1 cellular context compared by ENCODE assay signal in the genomic region with DNA sequence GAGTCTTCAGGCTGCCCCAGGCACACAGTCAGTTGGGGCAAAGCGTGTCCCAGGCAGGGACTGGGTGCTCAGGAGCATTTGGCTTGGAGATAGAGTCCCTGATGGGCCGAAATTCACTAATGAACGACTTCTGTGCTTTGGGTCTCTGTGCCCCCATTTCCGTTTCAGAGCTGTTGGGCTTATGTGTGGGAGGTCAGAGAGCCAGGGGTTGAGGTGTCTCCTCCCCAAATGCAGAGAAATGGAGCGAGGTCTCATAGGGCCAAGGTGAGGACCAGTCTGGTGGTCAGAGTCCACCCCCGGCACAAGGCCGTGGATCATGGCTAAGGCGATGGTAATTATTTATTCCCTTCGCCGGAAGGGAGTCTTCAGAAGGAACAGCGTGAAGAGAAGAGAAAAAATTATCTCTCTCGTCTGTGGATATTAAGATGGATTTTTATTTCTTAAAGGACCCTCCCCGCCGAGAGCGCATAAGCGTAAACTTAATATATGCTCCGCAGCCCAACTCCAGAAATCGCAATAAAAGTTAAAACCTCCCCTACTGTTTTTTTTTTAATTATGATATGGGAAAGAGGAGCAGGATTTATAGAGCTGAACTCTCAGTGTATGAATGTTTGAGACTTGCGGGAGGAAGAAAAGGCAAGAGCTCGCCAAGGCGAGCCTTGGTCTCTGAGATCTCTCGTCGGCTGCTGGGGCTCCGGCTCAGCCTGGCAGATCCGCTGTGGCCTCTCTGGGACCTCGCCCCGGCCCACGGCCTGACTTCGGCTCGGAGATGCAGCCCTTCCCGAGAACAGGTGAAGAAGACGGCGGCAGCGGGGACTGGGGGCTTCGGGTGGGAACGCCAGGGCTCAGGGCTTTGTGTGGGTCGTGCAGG.
TF ChIP-seq lines count a peak whose summit lies in the region.

No MANE protein-coding gene starts in this region.

TF ChIP-seq in GM23338, 12 proteins besides CTCF, POLR2A, EP300 and RAD21:
- TF ChIP-seq EZH2phosphoT487 (IDR thresholded peaks at IDR 0.05; ENCODE audit: unreplicated experiment) (peak; percentile 18), EZH2 (IDR thresholded peaks at IDR 0.05; ENCODE audit: low read depth, unreplicated experiment) (peak; percentile 98), ZNF114 (CRISPR knock-in tag; IDR thresholded peaks at IDR 0.05) (no peak)
TF ChIP-seq in GM23338: peak in this region for 2.
